ENCODE assay signal across 21 cellular contexts in genomic region chr21:26226724-26227123, GRCh38.
"Had no signal": no experiment of that assay in that cellular context is flagged by ENCODE, and none has a peak within 500 bp of the region (broad histone marks: within the 10 kb centered on the region; RNA-seq: fewer than 3 reads in every experiment).

No MANE protein-coding gene starts in this region.

- H3K4me1 ChIP-seq: SJSA1 had no signal

- H3K4me3 ChIP-seq: SJSA1, SK-N-MC had no signal

- H3K27ac ChIP-seq: KMS-11, SJSA1, SK-N-MC had no signal

- H3K36me3 ChIP-seq: SJSA1 had no signal

- H3K4me2 ChIP-seq: KMS-11 had no signal

- H3K27me3 ChIP-seq: SJSA1 had no signal

- DNase-seq: IMR-90, Kasumi-1, MM.1S, NCI-H1092 treated with DMSO at 0.1 percent for 48 hours, NCI-H1436, NCI-H187, NCI-H2029, NCI-H2081 treated with DMSO at 0.1 percent for 48 hours, NCI-H2171, NCI-H226, NCI-H446, NCI-H510A, NCI-H524 treated with DMSO at 0.1 percent for 48 hours, NCI-H69, NCI-H774, Right ventricle myocardium superior, RPMI8226, SIG-M5 had no signal

- H3K9me3 ChIP-seq: SJSA1 had no signal

- H3K9ac ChIP-seq: KMS-11 had no signal
